In the genomic region with DNA sequence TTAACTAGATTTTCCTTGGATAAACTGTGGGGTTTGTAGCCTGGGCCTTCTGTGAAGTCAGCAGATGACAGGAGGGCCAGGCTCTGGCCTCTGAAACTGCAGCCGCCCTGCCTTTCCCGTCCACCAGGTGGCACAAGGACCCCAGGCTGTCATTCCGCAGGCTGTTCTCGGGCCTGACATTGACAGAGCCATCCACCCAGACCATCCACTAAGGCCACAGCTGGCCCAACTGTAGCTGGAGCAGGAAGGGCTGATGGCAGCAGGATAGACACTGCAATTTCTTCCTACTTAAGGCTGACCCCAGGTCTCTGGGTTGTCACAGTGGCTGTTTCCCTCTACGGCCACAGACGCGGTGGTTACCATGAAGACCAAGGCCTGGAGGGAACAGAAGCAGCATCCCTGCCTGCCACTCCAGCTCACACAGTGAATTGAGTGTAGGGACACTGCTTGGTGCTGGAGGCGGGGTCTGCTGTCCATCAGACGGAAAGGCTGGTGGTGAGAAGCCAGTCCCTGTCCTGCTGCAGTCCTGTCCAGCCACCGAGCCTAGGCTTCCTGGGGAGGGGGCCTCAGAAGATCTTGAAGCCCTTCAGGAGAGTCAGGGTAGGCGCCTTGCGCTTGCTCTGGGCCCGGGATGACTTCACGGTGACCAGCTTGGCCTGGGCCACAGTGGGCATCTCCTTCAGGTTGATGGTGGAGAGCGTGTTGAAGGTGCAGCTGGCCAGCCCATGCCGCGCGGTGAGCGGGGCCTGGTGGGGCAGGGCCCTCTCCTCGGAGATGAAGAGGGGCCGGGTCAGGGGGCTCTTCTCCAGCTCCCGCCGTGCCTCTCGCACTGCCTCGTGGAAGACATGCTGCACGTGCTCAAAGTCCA, we compare ENCODE assay signal across 1 cellular context.
TF ChIP-seq lines count a peak whose summit lies in the region.

No MANE protein-coding gene starts in this region.

TF ChIP-seq in HepG2, 621 proteins besides CTCF, POLR2A, EP300 and RAD21 (continued from another document and continues in another):
- TF ChIP-seq, protein P1, sequence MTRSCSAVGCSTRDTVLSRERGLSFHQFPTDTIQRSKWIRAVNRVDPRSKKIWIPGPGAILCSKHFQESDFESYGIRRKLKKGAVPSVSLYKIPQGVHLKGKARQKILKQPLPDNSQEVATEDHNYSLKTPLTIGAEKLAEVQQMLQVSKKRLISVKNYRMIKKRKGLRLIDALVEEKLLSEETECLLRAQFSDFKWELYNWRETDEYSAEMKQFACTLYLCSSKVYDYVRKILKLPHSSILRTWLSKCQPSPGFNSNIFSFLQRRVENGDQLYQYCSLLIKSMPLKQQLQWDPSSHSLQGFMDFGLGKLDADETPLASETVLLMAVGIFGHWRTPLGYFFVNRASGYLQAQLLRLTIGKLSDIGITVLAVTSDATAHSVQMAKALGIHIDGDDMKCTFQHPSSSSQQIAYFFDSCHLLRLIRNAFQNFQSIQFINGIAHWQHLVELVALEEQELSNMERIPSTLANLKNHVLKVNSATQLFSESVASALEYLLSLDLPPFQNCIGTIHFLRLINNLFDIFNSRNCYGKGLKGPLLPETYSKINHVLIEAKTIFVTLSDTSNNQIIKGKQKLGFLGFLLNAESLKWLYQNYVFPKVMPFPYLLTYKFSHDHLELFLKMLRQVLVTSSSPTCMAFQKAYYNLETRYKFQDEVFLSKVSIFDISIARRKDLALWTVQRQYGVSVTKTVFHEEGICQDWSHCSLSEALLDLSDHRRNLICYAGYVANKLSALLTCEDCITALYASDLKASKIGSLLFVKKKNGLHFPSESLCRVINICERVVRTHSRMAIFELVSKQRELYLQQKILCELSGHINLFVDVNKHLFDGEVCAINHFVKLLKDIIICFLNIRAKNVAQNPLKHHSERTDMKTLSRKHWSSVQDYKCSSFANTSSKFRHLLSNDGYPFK (CRISPR knock-in tag; IDR thresholded peaks at IDR 0.05; ENCODE audit: borderline replicate concordance): no peak
- TF ChIP-seq, protein P2, sequence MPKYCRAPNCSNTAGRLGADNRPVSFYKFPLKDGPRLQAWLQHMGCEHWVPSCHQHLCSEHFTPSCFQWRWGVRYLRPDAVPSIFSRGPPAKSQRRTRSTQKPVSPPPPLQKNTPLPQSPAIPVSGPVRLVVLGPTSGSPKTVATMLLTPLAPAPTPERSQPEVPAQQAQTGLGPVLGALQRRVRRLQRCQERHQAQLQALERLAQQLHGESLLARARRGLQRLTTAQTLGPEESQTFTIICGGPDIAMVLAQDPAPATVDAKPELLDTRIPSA (CRISPR knock-in tag; IDR thresholded peaks at IDR 0.05; ENCODE audit: borderline replicate concordance): no peak
- TF ChIP-seq NFE2L1 (CRISPR knock-in tag; IDR thresholded peaks at IDR 0.05; ENCODE audit: borderline replicate concordance) (no peak), SOX6 (IDR thresholded peaks at IDR 0.05) (no peak), SOX6 (CRISPR knock-in tag; IDR thresholded peaks at IDR 0.05) (peak; percentile 40; the same call in 1 of the 2 replicates), ZC3H4 (CRISPR knock-in tag; IDR thresholded peaks at IDR 0.05; ENCODE audit: borderline replicate concordance) (no peak), FOSL1 (CRISPR knock-in tag; IDR thresholded peaks at IDR 0.05; ENCODE audit: borderline replicate concordance) (no peak), NFE2L2 (IDR thresholded peaks at IDR 0.05; ENCODE audit: low read length) (no peak), SAP130 (CRISPR knock-in tag; IDR thresholded peaks at IDR 0.05; ENCODE audit: low read depth) (peak; percentile 67), KAT7 (CRISPR knock-in tag; IDR thresholded peaks at IDR 0.05; ENCODE audit: borderline replicate concordance) (peak; percentile 69; the same call in 1 of the 2 replicates), PRMT3 (CRISPR knock-in tag; IDR thresholded peaks at IDR 0.05; ENCODE audit: borderline replicate concordance, low read depth) (no peak), SP2 (CRISPR knock-in tag; IDR thresholded peaks at IDR 0.05) (no peak), HNF4A (CRISPR knock-in tag; IDR thresholded peaks at IDR 0.05) (no peak), ZNF121 (CRISPR knock-in tag; IDR thresholded peaks at IDR 0.05) (no peak), ZNF615 (CRISPR knock-in tag; IDR thresholded peaks at IDR 0.05; ENCODE audit: borderline replicate concordance) (no peak), TAF15 (IDR thresholded peaks at IDR 0.05; ENCODE audit: low read depth, low read length, poor library complexity, severe bottlenecking) (no peak), HMGA1 (CRISPR knock-in tag; conservative IDR thresholded peaks at IDR 0.05) (no peak), PAWR (CRISPR knock-in tag; IDR thresholded peaks at IDR 0.05; ENCODE audit: borderline replicate concordance) (no peak), CBX2 (IDR thresholded peaks at IDR 0.05; ENCODE audit: low read depth, low read length) (no peak), CBX2 (CRISPR knock-in tag; IDR thresholded peaks at IDR 0.05; ENCODE audit: low read depth) (no peak), ZSCAN29 (CRISPR knock-in tag; conservative IDR thresholded peaks at IDR 0.05) (peak; percentile 67; the same call in 1 of the 2 replicates), PHF5A (CRISPR knock-in tag; IDR thresholded peaks at IDR 0.05; ENCODE audit: low read depth, unreplicated experiment) (no peak), POLR2AphosphoS5 (IDR thresholded peaks at IDR 0.05; ENCODE audit: low read depth, low read length) (no peak), IRF2 (CRISPR knock-in tag; IDR thresholded peaks at IDR 0.05) (peak; percentile 62; the same call in 1 of the 2 replicates), ZNF773 (CRISPR knock-in tag; IDR thresholded peaks at IDR 0.05; ENCODE audit: borderline replicate concordance) (no peak), ZNF652 (CRISPR knock-in tag; IDR thresholded peaks at IDR 0.05; ENCODE audit: borderline replicate concordance, low read depth) (no peak), SATB2 (CRISPR knock-in tag; IDR thresholded peaks at IDR 0.05) (no peak), ELF4 (CRISPR knock-in tag; IDR thresholded peaks at IDR 0.05; ENCODE audit: borderline replicate concordance) (no peak), DNMT3B (CRISPR knock-in tag; conservative IDR thresholded peaks at IDR 0.05) (no peak), HOXD1 (CRISPR knock-in tag; IDR thresholded peaks at IDR 0.05) (no peak), ZFP36L2 (CRISPR knock-in tag; IDR thresholded peaks at IDR 0.05) (no peak), ZNF354B (CRISPR knock-in tag; IDR thresholded peaks at IDR 0.05) (no peak), MAZ (IDR thresholded peaks at IDR 0.05; ENCODE audit: borderline replicate concordance, low read depth, low read length) (no peak), MAZ (CRISPR knock-in tag; IDR thresholded peaks at IDR 0.05; ENCODE audit: low read depth) (no peak), ELF1 (CRISPR knock-in tag; IDR thresholded peaks at IDR 0.05) (0 out of 2 replicates have a peak, but pooled peaks have one; percentile 16), MATR3 (CRISPR knock-in tag; IDR thresholded peaks at IDR 0.05) (no peak), PAX8 (CRISPR knock-in tag; IDR thresholded peaks at IDR 0.05; ENCODE audit: borderline replicate concordance) (no peak), TAF1 (CRISPR knock-in tag; IDR thresholded peaks at IDR 0.05) (0 out of 2 replicates have a peak, but pooled peaks have one; percentile 15), ZNF292 (CRISPR knock-in tag; IDR thresholded peaks at IDR 0.05; ENCODE audit: borderline replicate concordance, low read depth) (no peak)
- TF ChIP-seq, protein P3, sequence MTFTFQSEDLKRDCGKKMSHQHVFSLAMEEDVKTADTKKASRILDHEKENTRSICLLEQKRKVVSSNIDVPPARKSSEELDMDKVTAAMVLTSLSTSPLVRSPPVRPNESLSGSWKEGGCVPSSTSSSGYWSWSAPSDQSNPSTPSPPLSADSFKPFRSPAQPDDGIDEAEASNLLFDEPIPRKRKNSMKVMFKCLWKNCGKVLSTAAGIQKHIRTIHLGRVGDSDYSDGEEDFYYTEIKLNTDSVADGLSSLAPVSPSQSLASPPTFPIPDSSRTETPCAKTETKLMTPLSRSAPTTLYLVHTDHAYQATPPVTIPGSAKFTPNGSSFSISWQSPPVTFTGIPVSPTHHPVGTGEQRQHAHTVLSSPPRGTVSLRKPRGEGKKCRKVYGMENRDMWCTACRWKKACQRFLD (CRISPR knock-in tag; IDR thresholded peaks at IDR 0.05; ENCODE audit: borderline replicate concordance): no peak
- TF ChIP-seq, protein P4, sequence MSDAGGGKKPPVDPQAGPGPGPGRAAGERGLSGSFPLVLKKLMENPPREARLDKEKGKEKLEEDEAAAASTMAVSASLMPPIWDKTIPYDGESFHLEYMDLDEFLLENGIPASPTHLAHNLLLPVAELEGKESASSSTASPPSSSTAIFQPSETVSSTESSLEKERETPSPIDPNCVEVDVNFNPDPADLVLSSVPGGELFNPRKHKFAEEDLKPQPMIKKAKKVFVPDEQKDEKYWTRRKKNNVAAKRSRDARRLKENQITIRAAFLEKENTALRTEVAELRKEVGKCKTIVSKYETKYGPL (CRISPR knock-in tag; IDR thresholded peaks at IDR 0.05): no peak
- TF ChIP-seq, protein P5, sequence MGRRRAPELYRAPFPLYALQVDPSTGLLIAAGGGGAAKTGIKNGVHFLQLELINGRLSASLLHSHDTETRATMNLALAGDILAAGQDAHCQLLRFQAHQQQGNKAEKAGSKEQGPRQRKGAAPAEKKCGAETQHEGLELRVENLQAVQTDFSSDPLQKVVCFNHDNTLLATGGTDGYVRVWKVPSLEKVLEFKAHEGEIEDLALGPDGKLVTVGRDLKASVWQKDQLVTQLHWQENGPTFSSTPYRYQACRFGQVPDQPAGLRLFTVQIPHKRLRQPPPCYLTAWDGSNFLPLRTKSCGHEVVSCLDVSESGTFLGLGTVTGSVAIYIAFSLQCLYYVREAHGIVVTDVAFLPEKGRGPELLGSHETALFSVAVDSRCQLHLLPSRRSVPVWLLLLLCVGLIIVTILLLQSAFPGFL (CRISPR knock-in tag; IDR thresholded peaks at IDR 0.05): no peak
- TF ChIP-seq, protein P6, sequence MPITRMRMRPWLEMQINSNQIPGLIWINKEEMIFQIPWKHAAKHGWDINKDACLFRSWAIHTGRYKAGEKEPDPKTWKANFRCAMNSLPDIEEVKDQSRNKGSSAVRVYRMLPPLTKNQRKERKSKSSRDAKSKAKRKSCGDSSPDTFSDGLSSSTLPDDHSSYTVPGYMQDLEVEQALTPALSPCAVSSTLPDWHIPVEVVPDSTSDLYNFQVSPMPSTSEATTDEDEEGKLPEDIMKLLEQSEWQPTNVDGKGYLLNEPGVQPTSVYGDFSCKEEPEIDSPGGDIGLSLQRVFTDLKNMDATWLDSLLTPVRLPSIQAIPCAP (CRISPR knock-in tag; IDR thresholded peaks at IDR 0.05; ENCODE audit: low read depth): no peak
- TF ChIP-seq, protein P7, sequence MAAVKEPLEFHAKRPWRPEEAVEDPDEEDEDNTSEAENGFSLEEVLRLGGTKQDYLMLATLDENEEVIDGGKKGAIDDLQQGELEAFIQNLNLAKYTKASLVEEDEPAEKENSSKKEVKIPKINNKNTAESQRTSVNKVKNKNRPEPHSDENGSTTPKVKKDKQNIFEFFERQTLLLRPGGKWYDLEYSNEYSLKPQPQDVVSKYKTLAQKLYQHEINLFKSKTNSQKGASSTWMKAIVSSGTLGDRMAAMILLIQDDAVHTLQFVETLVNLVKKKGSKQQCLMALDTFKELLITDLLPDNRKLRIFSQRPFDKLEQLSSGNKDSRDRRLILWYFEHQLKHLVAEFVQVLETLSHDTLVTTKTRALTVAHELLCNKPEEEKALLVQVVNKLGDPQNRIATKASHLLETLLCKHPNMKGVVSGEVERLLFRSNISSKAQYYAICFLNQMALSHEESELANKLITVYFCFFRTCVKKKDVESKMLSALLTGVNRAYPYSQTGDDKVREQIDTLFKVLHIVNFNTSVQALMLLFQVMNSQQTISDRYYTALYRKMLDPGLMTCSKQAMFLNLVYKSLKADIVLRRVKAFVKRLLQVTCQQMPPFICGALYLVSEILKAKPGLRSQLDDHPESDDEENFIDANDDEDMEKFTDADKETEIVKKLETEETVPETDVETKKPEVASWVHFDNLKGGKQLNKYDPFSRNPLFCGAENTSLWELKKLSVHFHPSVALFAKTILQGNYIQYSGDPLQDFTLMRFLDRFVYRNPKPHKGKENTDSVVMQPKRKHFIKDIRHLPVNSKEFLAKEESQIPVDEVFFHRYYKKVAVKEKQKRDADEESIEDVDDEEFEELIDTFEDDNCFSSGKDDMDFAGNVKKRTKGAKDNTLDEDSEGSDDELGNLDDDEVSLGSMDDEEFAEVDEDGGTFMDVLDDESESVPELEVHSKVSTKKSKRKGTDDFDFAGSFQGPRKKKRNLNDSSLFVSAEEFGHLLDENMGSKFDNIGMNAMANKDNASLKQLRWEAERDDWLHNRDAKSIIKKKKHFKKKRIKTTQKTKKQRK (IDR thresholded peaks at IDR 0.05; ENCODE audit: low read length): no peak
- TF ChIP-seq, protein P8, sequence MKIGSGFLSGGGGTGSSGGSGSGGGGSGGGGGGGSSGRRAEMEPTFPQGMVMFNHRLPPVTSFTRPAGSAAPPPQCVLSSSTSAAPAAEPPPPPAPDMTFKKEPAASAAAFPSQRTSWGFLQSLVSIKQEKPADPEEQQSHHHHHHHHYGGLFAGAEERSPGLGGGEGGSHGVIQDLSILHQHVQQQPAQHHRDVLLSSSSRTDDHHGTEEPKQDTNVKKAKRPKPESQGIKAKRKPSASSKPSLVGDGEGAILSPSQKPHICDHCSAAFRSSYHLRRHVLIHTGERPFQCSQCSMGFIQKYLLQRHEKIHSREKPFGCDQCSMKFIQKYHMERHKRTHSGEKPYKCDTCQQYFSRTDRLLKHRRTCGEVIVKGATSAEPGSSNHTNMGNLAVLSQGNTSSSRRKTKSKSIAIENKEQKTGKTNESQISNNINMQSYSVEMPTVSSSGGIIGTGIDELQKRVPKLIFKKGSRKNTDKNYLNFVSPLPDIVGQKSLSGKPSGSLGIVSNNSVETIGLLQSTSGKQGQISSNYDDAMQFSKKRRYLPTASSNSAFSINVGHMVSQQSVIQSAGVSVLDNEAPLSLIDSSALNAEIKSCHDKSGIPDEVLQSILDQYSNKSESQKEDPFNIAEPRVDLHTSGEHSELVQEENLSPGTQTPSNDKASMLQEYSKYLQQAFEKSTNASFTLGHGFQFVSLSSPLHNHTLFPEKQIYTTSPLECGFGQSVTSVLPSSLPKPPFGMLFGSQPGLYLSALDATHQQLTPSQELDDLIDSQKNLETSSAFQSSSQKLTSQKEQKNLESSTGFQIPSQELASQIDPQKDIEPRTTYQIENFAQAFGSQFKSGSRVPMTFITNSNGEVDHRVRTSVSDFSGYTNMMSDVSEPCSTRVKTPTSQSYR (CRISPR knock-in tag; IDR thresholded peaks at IDR 0.05; ENCODE audit: borderline replicate concordance): no peak
- TF ChIP-seq, protein P9, sequence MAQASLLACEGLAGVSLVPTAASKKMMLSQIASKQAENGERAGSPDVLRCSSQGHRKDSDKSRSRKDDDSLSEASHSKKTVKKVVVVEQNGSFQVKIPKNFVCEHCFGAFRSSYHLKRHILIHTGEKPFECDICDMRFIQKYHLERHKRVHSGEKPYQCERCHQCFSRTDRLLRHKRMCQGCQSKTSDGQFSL (CRISPR knock-in tag; IDR thresholded peaks at IDR 0.05): no peak
- TF ChIP-seq, protein P10, sequence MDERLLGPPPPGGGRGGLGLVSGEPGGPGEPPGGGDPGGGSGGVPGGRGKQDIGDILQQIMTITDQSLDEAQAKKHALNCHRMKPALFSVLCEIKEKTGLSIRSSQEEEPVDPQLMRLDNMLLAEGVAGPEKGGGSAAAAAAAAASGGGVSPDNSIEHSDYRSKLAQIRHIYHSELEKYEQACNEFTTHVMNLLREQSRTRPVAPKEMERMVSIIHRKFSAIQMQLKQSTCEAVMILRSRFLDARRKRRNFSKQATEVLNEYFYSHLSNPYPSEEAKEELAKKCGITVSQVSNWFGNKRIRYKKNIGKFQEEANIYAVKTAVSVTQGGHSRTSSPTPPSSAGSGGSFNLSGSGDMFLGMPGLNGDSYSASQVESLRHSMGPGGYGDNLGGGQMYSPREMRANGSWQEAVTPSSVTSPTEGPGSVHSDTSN (CRISPR knock-in tag; IDR thresholded peaks at IDR 0.05): no peak
